8 cellular contexts compared by ENCODE assay signal in genomic region chr1:71521655-71522264, GRCh38.
A peak's percentile ranks its signal among the peaks of the same experiment; 100 is the strongest.
DNase-seq lines count a peak whose midpoint lies in the region; ATAC-seq and TF ChIP-seq lines count a peak whose summit lies in the region.

No MANE protein-coding gene starts in this region.

- H3K36me3 ChIP-seq in psoas muscle (ENCODE audit: insufficient read depth in 1 of 2, low read depth in 1 of 2), result no peaks in the 10 kb centered on the region

- POLR2A ChIA-PET in activated CD4-positive, alpha-beta memory T cell treated with anti-CD3 and anti-CD28 coated beads, Interleukin-2, amount 10 ng/mL, durations not matched to agents 7 days and 5 days (lab: Charles Lee), result no interaction called here

- no peaks in the 10 kb centered on the region for H3K27me3 Mint-ChIP-seq in activated CD4-positive, alpha-beta memory T cell treated with anti-CD3 and anti-CD28 coated beads, Interleukin-2, amount 10 ng/mL, durations not matched to agents 7 days and 5 days

- no peaks in the 10 kb centered on the region for H3K27me3 ChIP-seq in psoas muscle (ENCODE audit: insufficient read depth in 3 of 3, low read length in 2 of 3)

- intact Hi-C loops in psoas muscle (cut with DNase I), result loop anchor here in 1 of 2 donors (5.0 to 10.0 kb wide), 2 partner anchors 327 to 429 kb away; no protein-coding TSS in a partner anchor

- ATAC-seq in SK-N-SH treated with all-trans-retinoic acid at 6 μM for 48 hours, result peak; percentile 84
- ATAC-seq in psoas muscle, result no peak
- no peak for ATAC-seq in HG02840 (IDR thresholded peaks at IDR 0.05; ENCODE audit: low FRiP score, unreplicated experiment)

- no peak overlapping the region for H3K4me3 ChIP-seq in psoas muscle

- DNase-seq in NK-92 treated with Interleukin-12 subunit alpha and Interleukin-12 subunit beta, amount 100 ng/mL, for 24 hours (lab: John Stamatoyannopoulos, UW), result peak; percentile 2
- DNase-seq in NK-92 (lab: John Stamatoyannopoulos, UW; ENCODE audit: unreplicated experiment) (no peak), KG1 (lab: John Stamatoyannopoulos, UW) (peak; percentile 8), foreskin melanocyte (peak; percentile 39), psoas muscle (peak in 1 of 2 donors; percentile 12)
- DNase-seq in activated CD4-positive, alpha-beta memory T cell treated with anti-CD3 and anti-CD28 coated beads, Interleukin-2, amount 10 ng/mL, durations not matched to agents 7 days and 5 days, result no peak

- H3K9me3 ChIP-seq in psoas muscle, result no peaks in the 10 kb centered on the region

- no peak overlapping the region for H3K4me3 Mint-ChIP-seq in activated CD4-positive, alpha-beta memory T cell treated with anti-CD3 and anti-CD28 coated beads, Interleukin-2, amount 10 ng/mL, durations not matched to agents 7 days and 5 days

- no peak overlapping the region for H3K27ac Mint-ChIP-seq in activated CD4-positive, alpha-beta memory T cell treated with anti-CD3 and anti-CD28 coated beads, Interleukin-2, amount 10 ng/mL, durations not matched to agents 7 days and 5 days

- no peak overlapping the region for H3K27ac ChIP-seq in psoas muscle

- H3K4me1 ChIP-seq in psoas muscle, result no peaks in the 10 kb centered on the region

- TF ChIP-seq CTCF in psoas muscle (IDR thresholded peaks at IDR 0.05), result peak; percentile 33

- 89 to 94% (median 91%) methylated on average over 1 of the region's 1 CpG for WGBS in psoas muscle, 3 donors

- no peaks in the 10 kb centered on the region for H3K36me3 Mint-ChIP-seq in activated CD4-positive, alpha-beta memory T cell treated with anti-CD3 and anti-CD28 coated beads, Interleukin-2, amount 10 ng/mL, durations not matched to agents 7 days and 5 days (ENCODE audit: low read depth)

- CTCF ChIA-PET in activated CD4-positive, alpha-beta memory T cell treated with anti-CD3 and anti-CD28 coated beads, Interleukin-2, amount 10 ng/mL, durations not matched to agents 7 days and 5 days (lab: Charles Lee), result no interaction called here

- H3K9me3 Mint-ChIP-seq in activated CD4-positive, alpha-beta memory T cell treated with anti-CD3 and anti-CD28 coated beads, Interleukin-2, amount 10 ng/mL, durations not matched to agents 7 days and 5 days, result no peaks in the 10 kb centered on the region

- no peaks in the 10 kb centered on the region for H3K4me1 Mint-ChIP-seq in activated CD4-positive, alpha-beta memory T cell treated with anti-CD3 and anti-CD28 coated beads, Interleukin-2, amount 10 ng/mL, durations not matched to agents 7 days and 5 days

TF ChIP-seq in SK-N-SH treated with all-trans-retinoic acid at 6 μM for 48 hours, 23 proteins besides CTCF, POLR2A, EP300 and RAD21:
- no peak for TF ChIP-seq RARB (CRISPR knock-in tag; IDR thresholded peaks at IDR 0.05)
- no peak for TF ChIP-seq BACH2 (CRISPR knock-in tag; IDR thresholded peaks at IDR 0.05; ENCODE audit: borderline replicate concordance)
- no peak for TF ChIP-seq ZFP3 (CRISPR knock-in tag; IDR thresholded peaks at IDR 0.05)
- no peak for TF ChIP-seq PPARA (CRISPR knock-in tag; IDR thresholded peaks at IDR 0.05; ENCODE audit: borderline replicate concordance)
- TF ChIP-seq ZC3H10 (CRISPR knock-in tag; IDR thresholded peaks at IDR 0.05), result no peak
- TF ChIP-seq CSRNP3 (CRISPR knock-in tag; IDR thresholded peaks at IDR 0.05), result no peak
- TF ChIP-seq ISL1 (CRISPR knock-in tag; IDR thresholded peaks at IDR 0.05), result no peak
- TF ChIP-seq ZNF8 (CRISPR knock-in tag; IDR thresholded peaks at IDR 0.05), result no peak
- TF ChIP-seq GLIS3 (CRISPR knock-in tag; IDR thresholded peaks at IDR 0.05), result no peak
- TF ChIP-seq TOX (CRISPR knock-in tag; IDR thresholded peaks at IDR 0.05; ENCODE audit: borderline replicate concordance), result no peak
- no peak for TF ChIP-seq ESRRG (CRISPR knock-in tag; IDR thresholded peaks at IDR 0.05)
- no peak for TF ChIP-seq OSR1 (CRISPR knock-in tag; IDR thresholded peaks at IDR 0.05)
- TF ChIP-seq ZFP30 (CRISPR knock-in tag; IDR thresholded peaks at IDR 0.05), result no peak
- TF ChIP-seq TSHZ2 (CRISPR knock-in tag; IDR thresholded peaks at IDR 0.05), result no peak
- TF ChIP-seq SNAI2 (CRISPR knock-in tag; IDR thresholded peaks at IDR 0.05), result no peak
- no peak for TF ChIP-seq CSDC2 (CRISPR knock-in tag; IDR thresholded peaks at IDR 0.05)
- no peak for TF ChIP-seq POU6F1 (CRISPR knock-in tag; IDR thresholded peaks at IDR 0.05; ENCODE audit: borderline replicate concordance, low read depth)
- TF ChIP-seq ZNF70 (CRISPR knock-in tag; IDR thresholded peaks at IDR 0.05), result no peak
- TF ChIP-seq PATZ1 (CRISPR knock-in tag; IDR thresholded peaks at IDR 0.05; ENCODE audit: borderline replicate concordance), result no peak
- TF ChIP-seq ARNTL (CRISPR knock-in tag; IDR thresholded peaks at IDR 0.05; ENCODE audit: borderline replicate concordance, low read depth), result no peak

Comparison
In these comparisons a context has a peak if more than half of its experiments do, and no peak if none do; other contexts are left out.
1. DNase-seq: peak in NK-92 treated with Interleukin-12 subunit alpha and Interleukin-12 subunit beta, amount 100 ng/mL, for 24 hours (single experiment), KG1 (single experiment) and foreskin melanocyte (single experiment); none in NK-92 (single experiment) and activated CD4-positive, alpha-beta memory T cell treated with anti-CD3 and anti-CD28 coated beads, Interleukin-2, amount 10 ng/mL, durations not matched to agents 7 days and 5 days (single experiment).